In genomic region chr10:73625884-73626753, GRCh38 we compare ENCODE assay signal across 1 cellular context.
TF ChIP-seq lines count a peak whose summit lies in the region.

No MANE protein-coding gene starts in this region.

TF ChIP-seq in HepG2, 621 proteins besides CTCF, POLR2A, EP300 and RAD21 (continued from another document and continues in another):
- no peak for TF ChIP-seq TFDP2 (CRISPR knock-in tag; IDR thresholded peaks at IDR 0.05)
- TF ChIP-seq NPAS2 (CRISPR knock-in tag; IDR thresholded peaks at IDR 0.05; ENCODE audit: borderline replicate concordance) = no peak
- no peak for TF ChIP-seq ZBTB49 (CRISPR knock-in tag; IDR thresholded peaks at IDR 0.05; ENCODE audit: borderline replicate concordance)
- TF ChIP-seq ZNF589 (CRISPR knock-in tag; conservative IDR thresholded peaks at IDR 0.05) = no peak
- no peak for TF ChIP-seq GTF2F1 (IDR thresholded peaks at IDR 0.05; ENCODE audit: low read length)
- no peak for TF ChIP-seq ELK4 (CRISPR knock-in tag; IDR thresholded peaks at IDR 0.05; ENCODE audit: borderline replicate concordance)
- no peak for TF ChIP-seq ZFP36L1 (CRISPR knock-in tag; IDR thresholded peaks at IDR 0.05)
- TF ChIP-seq ZNF780A (CRISPR knock-in tag; IDR thresholded peaks at IDR 0.05) = no peak
- peak; percentile 96 for TF ChIP-seq U2AF2 (IDR thresholded peaks at IDR 0.05; ENCODE audit: low read depth, low read length)
- no peak for TF ChIP-seq RAD51 (IDR thresholded peaks at IDR 0.05; ENCODE audit: borderline replicate concordance)
- 0 out of 2 replicates have a peak, but pooled peaks have one; percentile 17 for TF ChIP-seq ZSCAN31 (CRISPR knock-in tag; IDR thresholded peaks at IDR 0.05; ENCODE audit: low read depth)
- TF ChIP-seq ZFX (CRISPR knock-in tag; IDR thresholded peaks at IDR 0.05; ENCODE audit: low read depth) = peak; percentile 91
- peak; percentile 37; the same call in 1 of the 2 replicates for TF ChIP-seq THRA (CRISPR knock-in tag; IDR thresholded peaks at IDR 0.05; ENCODE audit: borderline replicate concordance)
- peak; percentile 38; the same call in 1 of the 2 replicates for TF ChIP-seq ZNF232 (CRISPR knock-in tag; IDR thresholded peaks at IDR 0.05; ENCODE audit: borderline replicate concordance)
- TF ChIP-seq TAF1 (CRISPR knock-in tag; IDR thresholded peaks at IDR 0.05) = peak; percentile 88
- peak; percentile 86 for TF ChIP-seq ZNF687 (CRISPR knock-in tag; IDR thresholded peaks at IDR 0.05)
- TF ChIP-seq MYNN (CRISPR knock-in tag; IDR thresholded peaks at IDR 0.05; ENCODE audit: low read depth) = no peak
- TF ChIP-seq GABPB1 (CRISPR knock-in tag; IDR thresholded peaks at IDR 0.05) = peak; percentile 57
- no peak; the same call in 1 of the 2 replicates for TF ChIP-seq HCFC1 (IDR thresholded peaks at IDR 0.05; ENCODE audit: low read depth, low read length)
- TF ChIP-seq KDM2A (CRISPR knock-in tag; IDR thresholded peaks at IDR 0.05; ENCODE audit: borderline replicate concordance, low read depth) = peak; percentile 66
- TF ChIP-seq HDAC2 (CRISPR knock-in tag; IDR thresholded peaks at IDR 0.05) = peak; percentile 66; the same call in 1 of the 2 replicates
- peak; percentile 61; the same call in 1 of the 2 replicates for TF ChIP-seq CBX5 (CRISPR knock-in tag; IDR thresholded peaks at IDR 0.05; ENCODE audit: borderline replicate concordance)
- no peak for TF ChIP-seq ZXDC (CRISPR knock-in tag; IDR thresholded peaks at IDR 0.05)
- TF ChIP-seq ZNF317 (CRISPR knock-in tag; IDR thresholded peaks at IDR 0.05) = 0 out of 2 replicates have a peak, but pooled peaks have one; percentile 63
- peak; percentile 85 for TF ChIP-seq PHF8 (CRISPR knock-in tag; IDR thresholded peaks at IDR 0.05)
- TF ChIP-seq ZNF280B (CRISPR knock-in tag; IDR thresholded peaks at IDR 0.05; ENCODE audit: borderline replicate concordance) = peak; percentile 38; the same call in 1 of the 2 replicates
- TF ChIP-seq ZGPAT (CRISPR knock-in tag; IDR thresholded peaks at IDR 0.05) = peak; percentile 65; the same call in 1 of the 2 replicates
- TF ChIP-seq MYPOP (CRISPR knock-in tag; IDR thresholded peaks at IDR 0.05) = 0 out of 2 replicates have a peak, but pooled peaks have one; percentile 26
- 0 out of 2 replicates have a peak, but pooled peaks have one; percentile 28 for TF ChIP-seq ZNF713 (CRISPR knock-in tag; IDR thresholded peaks at IDR 0.05)
- no peak for TF ChIP-seq ZNF574 (CRISPR knock-in tag; IDR thresholded peaks at IDR 0.05)
- peak; percentile 34; the same call in 1 of the 2 replicates for TF ChIP-seq PITX1 (CRISPR knock-in tag; IDR thresholded peaks at IDR 0.05)
- peak; percentile 64; the same call in 1 of the 2 replicates for TF ChIP-seq FOXK1 (CRISPR knock-in tag; IDR thresholded peaks at IDR 0.05; ENCODE audit: borderline replicate concordance, low read depth)
- TF ChIP-seq NR2F1 (CRISPR knock-in tag; IDR thresholded peaks at IDR 0.05) = no peak
- TF ChIP-seq ZNF496 (CRISPR knock-in tag; IDR thresholded peaks at IDR 0.05; ENCODE audit: insufficient replicate concordance) = no peak
- no peak for TF ChIP-seq KLF15 (CRISPR knock-in tag; IDR thresholded peaks at IDR 0.05; ENCODE audit: borderline replicate concordance)
- TF ChIP-seq ZNF747 (CRISPR knock-in tag; IDR thresholded peaks at IDR 0.05; ENCODE audit: borderline replicate concordance) = 0 out of 2 replicates have a peak, but pooled peaks have one; percentile 30
- no peak for TF ChIP-seq ZNF260 (CRISPR knock-in tag; IDR thresholded peaks at IDR 0.05; ENCODE audit: borderline replicate concordance, low read depth)
- no peak for TF ChIP-seq ATF1 (CRISPR knock-in tag; IDR thresholded peaks at IDR 0.05)
- peak; percentile 91 for TF ChIP-seq YEATS2 (CRISPR knock-in tag; IDR thresholded peaks at IDR 0.05; ENCODE audit: borderline replicate concordance)
- TF ChIP-seq SALL2 (CRISPR knock-in tag; IDR thresholded peaks at IDR 0.05) = no peak
